8 cellular contexts compared by ENCODE assay signal in the genomic region with DNA sequence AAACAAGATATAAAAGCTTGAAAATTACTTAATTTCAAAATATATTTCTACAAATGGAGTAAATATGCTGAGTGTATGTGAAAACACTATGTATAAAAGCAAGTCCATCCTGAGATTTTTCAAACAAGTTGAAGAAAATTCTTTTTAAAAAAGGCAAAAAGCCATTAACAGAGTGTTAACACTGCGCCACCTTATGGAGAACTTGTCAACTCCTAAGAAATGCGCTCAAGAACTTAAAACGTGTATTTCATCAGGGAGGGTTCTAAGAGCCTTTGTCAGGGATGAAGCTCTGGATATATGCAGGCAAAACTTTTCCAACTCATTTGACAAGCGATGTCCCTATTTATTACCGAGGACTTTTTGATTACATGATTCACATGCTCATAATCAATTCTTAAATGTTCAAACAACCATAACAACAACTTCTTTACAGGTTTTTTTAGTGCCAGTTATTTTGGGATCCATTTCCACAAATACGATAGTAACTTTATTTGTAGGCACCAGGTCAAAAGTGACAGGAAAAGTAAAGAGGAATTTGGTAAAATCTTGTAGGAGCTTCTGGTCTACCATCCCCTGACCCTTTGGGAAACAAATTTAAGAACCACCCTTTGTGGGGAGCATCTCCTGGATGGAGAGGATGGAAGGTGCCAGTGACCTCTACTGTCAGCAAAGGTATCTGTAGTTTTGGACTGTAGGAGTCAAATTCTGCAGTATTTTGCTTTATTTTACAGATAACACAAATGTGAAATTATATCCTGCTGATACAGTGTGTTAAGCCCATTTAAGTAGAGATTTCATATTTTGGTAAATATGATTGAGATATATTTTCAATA. TPM values are rescaled to one million over a fixed set of nuclear protein-coding genes. Genes with fewer than 3 reads are reported as not detected.
DNase-seq lines count a peak whose midpoint lies in the region; ATAC-seq and TF ChIP-seq lines count a peak whose summit lies in the region.

No MANE protein-coding gene starts in this region.

- H3K4me1 Mint-ChIP-seq in HFFc6 (ENCODE audit: low read depth) = no peaks in the 10 kb centered on the region

- no peaks in the 10 kb centered on the region for H3K36me3 ChIP-seq in DND-41 (ENCODE audit: insufficient read depth, low read length)
- H3K36me3 ChIP-seq in SK-N-MC (ENCODE audit: insufficient read depth, low read length) = no peaks in the 10 kb centered on the region
- H3K36me3 ChIP-seq in iPS-20b (ENCODE audit: insufficient read depth, low read depth, low read length) = no peaks in the 10 kb centered on the region
- no peaks in the 10 kb centered on the region for H3K36me3 ChIP-seq in gastrocnemius medialis
- no peaks in the 10 kb centered on the region for H3K36me3 ChIP-seq in vagina

- no peak overlapping the region for H3K4me2 ChIP-seq in DND-41 (ENCODE audit: insufficient read depth, low read length)

- no peak overlapping the region for H3K9ac ChIP-seq in DND-41 (ENCODE audit: low read depth, low read length)
- H3K9ac ChIP-seq in SK-N-MC (ENCODE audit: insufficient read length) = no peak overlapping the region
- H3K9ac ChIP-seq in iPS-20b (ENCODE audit: low read depth, low read length) = peak overlapping the region; percentile 50; the same call in 1 of the 2 replicates

- intact Hi-C loops in gastrocnemius medialis (cut with DNase I; ENCODE audit: low total_unique reads) (no loop called here), vagina (cut with DNase I) (no loop called here)

- no peak overlapping the region for H3K27ac Mint-ChIP-seq in HFFc6

- H3K4me3 Mint-ChIP-seq in HFFc6 = no peak overlapping the region

- H3K79me2 ChIP-seq in DND-41 (ENCODE audit: insufficient read depth, low read length) = no peaks in the 10 kb centered on the region

- in situ Hi-C loops in gastrocnemius medialis (cut with MboI; ENCODE audit: low sequenced_read_pairs in 4 of 4) = no loop called here

- TF ChIP-seq CTCF in DND-41 (IDR thresholded peaks at IDR 0.05; ENCODE audit: borderline replicate concordance, extremely low read depth, low read length, poor library complexity, severe bottlenecking) (peak; percentile 62), HFFc6 (IDR thresholded peaks at IDR 0.05) (peak; percentile 86), gastrocnemius medialis (IDR thresholded peaks at IDR 0.05 in 4 of 5, conservative IDR thresholded peaks at IDR 0.05 in 1 of 5) (peak in 2 of 5 experiments; percentile 13 to 30), vagina (IDR thresholded peaks at IDR 0.05) (no peak)

- no peaks in the 10 kb centered on the region for H4K20me1 ChIP-seq in DND-41 (ENCODE audit: insufficient read depth, low read length)

- H3K27me3 ChIP-seq in DND-41 (ENCODE audit: insufficient read depth, low read length, poor library complexity) (peaks cover 3% of the 10 kb centered on the region), iPS-20b (ENCODE audit: insufficient read depth, low read length) (no peaks in the 10 kb centered on the region), gastrocnemius medialis (no peaks in the 10 kb centered on the region), vagina (no peaks in the 10 kb centered on the region)

- H3K4me1 ChIP-seq in DND-41 (ENCODE audit: insufficient read depth, low read length) (no peaks in the 10 kb centered on the region), iPS-20b (ENCODE audit: insufficient read depth, low read length) (peaks cover 3% of the 10 kb centered on the region; the same call in 1 of the 2 replicates), gastrocnemius medialis (no peaks in the 10 kb centered on the region), vagina (no peaks in the 10 kb centered on the region)

- no peak overlapping the region for H2AFZ ChIP-seq in DND-41 (ENCODE audit: low read depth, low read length)

- no peaks in the 10 kb centered on the region for H3K9me3 ChIP-seq in DND-41 (ENCODE audit: insufficient read depth, low read length, severe bottlenecking)
- no peaks in the 10 kb centered on the region for H3K9me3 ChIP-seq in SK-N-MC (ENCODE audit: low read depth, low read length)
- H3K9me3 ChIP-seq in iPS-20b (ENCODE audit: insufficient read depth, low read depth, low read length) = no peaks in the 10 kb centered on the region
- no peaks in the 10 kb centered on the region for H3K9me3 ChIP-seq in gastrocnemius medialis
- no peaks in the 10 kb centered on the region for H3K9me3 ChIP-seq in vagina

- no peaks in the 10 kb centered on the region for H3K9me3 Mint-ChIP-seq in HFFc6

- no peak for DNase-seq in DND-41
- peak; percentile 45 for DNase-seq in HFFc6
- peak; percentile 58 for DNase-seq in SK-N-MC (ENCODE audit: low read depth, low spot score)
- DNase-seq in gastrocnemius medialis = no peak
- no peak for DNase-seq in vagina (ENCODE audit: extremely low spot score in 2 of 2)

- no peaks in the 10 kb centered on the region for H3K36me3 Mint-ChIP-seq in HFFc6 (ENCODE audit: low read depth)

- H3K27me3 Mint-ChIP-seq in HFFc6 (ENCODE audit: insufficient read depth) = peaks cover 8% of the 10 kb centered on the region; the same call in 1 of the 2 replicates

- H3K27ac ChIP-seq in DND-41 (ENCODE audit: low read length) = no peak overlapping the region
- no peak overlapping the region for H3K27ac ChIP-seq in SK-N-MC
- no peak overlapping the region for H3K27ac ChIP-seq in iPS-20b (ENCODE audit: low read length)
- no peak overlapping the region for H3K27ac ChIP-seq in gastrocnemius medialis
- no peak overlapping the region for H3K27ac ChIP-seq in vagina

- H3K4me3 ChIP-seq in DND-41 (ENCODE audit: low read depth in 1 of 2, low read length in 2 of 2) = no peak overlapping the region
- H3K4me3 ChIP-seq in SK-N-MC = no peak overlapping the region
- no peak overlapping the region for H3K4me3 ChIP-seq in iPS-20b (ENCODE audit: low read length)
- no peak overlapping the region for H3K4me3 ChIP-seq in gastrocnemius medialis
- H3K4me3 ChIP-seq in vagina = no peak overlapping the region

- peak; percentile 62; the same call in 2 of the 3 replicates for ATAC-seq in DND-41 (ENCODE audit: insufficient read depth, low read depth)
- no peak for ATAC-seq in GM21786 (IDR thresholded peaks at IDR 0.05; ENCODE audit: unreplicated experiment)
- ATAC-seq in gastrocnemius medialis = no peak
- ATAC-seq in HG03108 (IDR thresholded peaks at IDR 0.05; ENCODE audit: unreplicated experiment) = no peak

- TF ChIP-seq POLR2A in gastrocnemius medialis (IDR thresholded peaks at IDR 0.05) (no peak), vagina (IDR thresholded peaks at IDR 0.05) (no peak)

RNA-seq across cellular contexts. Expression of a gene that starts 23.2 kb away (rescaled TPM):
- not detected for total RNA-seq in HFFc6 (2021; fragmentation: NEBNext Ultra II Directional; extraction: Animal tissue kit (Norgen Biotek cat#: 25700))
- under 1 TPM in 3 of 4 donors, not detected in 1; 0.39 to 0.78 (median 0.64) TPM for total RNA-seq in gastrocnemius medialis
- total RNA-seq in vagina = not detected

Comparison
In these comparisons a context has a peak if more than half of its experiments do, and no peak if none do; other contexts are left out.
1. DNase-seq: peak in HFFc6 (single experiment) and SK-N-MC (single experiment); none in DND-41 (single experiment), gastrocnemius medialis (0 of 2) and vagina (0 of 2).
2. CTCF ChIP-seq: peak in DND-41 (single experiment) and HFFc6 (single experiment); none in vagina (0 of 3).